15 cellular contexts compared by ENCODE assay signal in the genomic region with DNA sequence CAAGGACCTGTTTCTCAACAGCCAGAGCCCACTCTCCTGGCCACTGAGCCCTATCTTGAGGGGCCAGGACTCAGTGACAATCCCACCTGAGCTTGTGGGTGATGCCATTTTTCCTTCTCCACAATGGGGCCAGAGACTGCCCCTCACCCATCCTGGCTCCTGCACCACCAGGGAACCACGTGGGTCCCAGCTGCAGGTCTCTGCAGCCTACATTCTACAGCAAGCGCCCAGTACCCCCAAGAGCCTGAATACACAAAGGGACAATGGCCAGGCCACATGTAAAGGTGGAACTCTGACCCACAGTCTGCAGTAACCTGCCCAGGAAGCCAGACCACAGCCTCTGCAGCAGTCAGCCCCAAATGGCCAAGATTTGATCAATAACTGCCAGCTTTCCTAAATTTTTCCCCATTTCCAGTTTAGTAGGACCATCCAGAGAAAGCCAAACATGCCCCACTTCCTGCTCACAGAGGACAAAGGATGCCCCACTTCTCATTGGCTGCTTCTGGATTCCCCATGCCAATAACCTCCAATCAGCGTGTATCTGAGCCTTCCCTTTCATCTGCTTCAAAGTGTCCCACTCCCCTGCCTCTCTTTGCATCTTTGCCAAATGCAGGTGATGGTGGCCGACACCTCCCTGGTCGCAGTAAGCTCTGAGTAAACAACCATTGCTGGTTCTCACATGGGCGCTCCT. TPM values are rescaled to one million over a fixed set of nuclear protein-coding genes. Genes with fewer than 3 reads are reported as not detected.
DNase-seq lines count a peak whose midpoint lies in the region; ATAC-seq, FAIRE-seq and TF ChIP-seq lines count a peak whose summit lies in the region.
"Had no signal": no experiment of that assay in that cellular context is flagged by ENCODE, and none has a peak within 500 bp of the region (broad histone marks: within the 10 kb centered on the region; RNA-seq: fewer than 3 reads in every experiment).

No MANE protein-coding gene starts in this region.

- TF ChIP-seq EP300 in K562 (IDR thresholded peaks at IDR 0.05; ENCODE audit: low read length) (no peak), HepG2 (IDR thresholded peaks at IDR 0.05; ENCODE audit: low read depth in 2 of 2, low read length in 2 of 2) (no peak), HepG2 (CRISPR knock-in tag; IDR thresholded peaks at IDR 0.05; ENCODE audit: borderline replicate concordance) (no peak), stomach (IDR thresholded peaks at IDR 0.05) (no peak)

- ATAC-seq in K562 (no peak), HepG2 (no peak), sciatic nerve (no peak)

- intact Hi-C loops in K562 (cut with micrococcal nuclease) (loop anchor here (10.0 kb wide), 1 partner anchor 377 kb away; no protein-coding TSS in a partner anchor), HepG2 (cut with micrococcal nuclease; ENCODE audit: unreplicated experiment) (no loop called here), stomach (cut with DNase I; ENCODE audit: low total_unique reads) (no loop called here), sciatic nerve (cut with DNase I) (no loop called here)

- H3K9me1 ChIP-seq in K562 (ENCODE audit: control insufficient read depth, insufficient read depth, low read length): no peaks in the 10 kb centered on the region

- H3K27ac ChIP-seq in K562 (ENCODE audit: extremely low read depth, low read depth, low read length) (no peak overlapping the region), HepG2 (ENCODE audit: extremely low read length, insufficient read depth, low read length) (no peak overlapping the region), stomach (peak overlapping the region in 3 of 5 donors; percentile 84 to 91 (median 86))
- H3K27ac ChIP-seq: PC-9 had no signal

- TF ChIP-seq POLR2A in GM12891 (IDR thresholded peaks at IDR 0.05; ENCODE audit: low read depth, low read length) (no peak), K562 (conservative IDR thresholded peaks at IDR 0.05) (no peak), HepG2 (IDR thresholded peaks at IDR 0.05; ENCODE audit: insufficient read depth in 1 of 2, low read depth in 2 of 2, low read length in 2 of 2) (no peak), stomach (IDR thresholded peaks at IDR 0.05) (no peak)

- POLR2A ChIA-PET in K562 (lab: Yijun Ruan, JAX) (interaction anchor here (0.7 to 1.2 kb wide), 4 partner anchors 13 to 47 kb away, joined by 3 to 4 read pairs (median 3); no protein-coding TSS in a partner anchor), HepG2 (lab: Yijun Ruan, JAX) (interaction anchor here (0.7 to 3.2 kb wide), 8 partner anchors 14 to 193 kb away, joined by 3 to 18 read pairs (median 4); a partner anchor contains a TSS)

- H3K4me3 ChIP-seq in K562: no peak overlapping the region
- H3K4me3 ChIP-seq in HepG2 (replicated peaks in 1 of 3; ENCODE audit: insufficient read depth in 1 of 3, low read depth in 2 of 3, low read length in 3 of 3): no peak overlapping the region
- H3K4me3 ChIP-seq in stomach: no peak overlapping the region
- H3K4me3 ChIP-seq: HAP-1, PC-9 had no signal

- no peaks in the 10 kb centered on the region for H3K79me2 ChIP-seq in K562 (ENCODE audit: control insufficient read depth, insufficient read depth, low read length)
- H3K79me2 ChIP-seq in HepG2 (ENCODE audit: insufficient read depth, low read length): no peaks in the 10 kb centered on the region

- BruUV-seq in K562 (replicated peaks; lab: Mats Ljungman, UMichigan) (no TSS peak), HepG2 (replicated peaks; lab: Mats Ljungman, UMichigan) (no TSS peak)

- CTCF ChIA-PET in K562 (lab: Yijun Ruan, JAX; ENCODE audit: low intra/inter-chr PET ratio): no interaction called here
- CTCF ChIA-PET in HepG2 (lab: Yijun Ruan, JAX; ENCODE audit: low intra/inter-chr PET ratio, low total read pairs): no interaction called here

- H2AFZ ChIP-seq in K562 (ENCODE audit: low read depth, low read length) (no peak overlapping the region), HepG2 (ENCODE audit: low read length) (no peak overlapping the region)
- H2AFZ ChIP-seq: PC-9 had no signal

- no peak for TF ChIP-seq CTCF in K562 (IDR thresholded peaks at IDR 0.05 in 2 of 3, conservative IDR thresholded peaks at IDR 0.05 in 1 of 3; ENCODE audit: insufficient read depth in 2 of 3, low read depth in 1 of 3, low read length in 3 of 3)
- TF ChIP-seq CTCF in HepG2 (CRISPR knock-in tag; IDR thresholded peaks at IDR 0.05): no peak
- no peak for TF ChIP-seq CTCF in stomach (IDR thresholded peaks at IDR 0.05)

- H3K27me3 ChIP-seq in K562 (ENCODE audit: control insufficient read depth in 2 of 2, insufficient read depth in 2 of 2, low read length in 2 of 2) (peaks cover 0 to 11% of the 10 kb centered on the region in 2 experiments; a peak in 1 of 5 replicates), HepG2 (ENCODE audit: control insufficient read depth in 1 of 2, insufficient read depth in 2 of 2, low read length in 2 of 2) (no peaks in the 10 kb centered on the region), stomach (no peaks in the 10 kb centered on the region)

- H3K4me2 ChIP-seq in K562 (ENCODE audit: insufficient read depth, low read length) (no peak overlapping the region), HepG2 (ENCODE audit: low read depth, low read length) (no peak overlapping the region)
- H3K4me2 ChIP-seq: PC-9 had no signal

- no peaks in the 10 kb centered on the region for H3K9me3 ChIP-seq in K562 (replicated peaks; ENCODE audit: control insufficient read depth, insufficient read depth, low read depth, low read length)
- no peaks in the 10 kb centered on the region for H3K9me3 ChIP-seq in HepG2 (ENCODE audit: low read length)
- H3K9me3 ChIP-seq in stomach: no peaks in the 10 kb centered on the region
- H3K9me3 ChIP-seq: HAP-1 had no signal

- H3K36me3 ChIP-seq in K562 (ENCODE audit: control insufficient read depth, insufficient read depth, low read length) (no peaks in the 10 kb centered on the region), HepG2 (replicated peaks in 1 of 2; ENCODE audit: control insufficient read depth in 1 of 2, insufficient read depth in 2 of 2, low read length in 2 of 2) (0 out of 5 replicates have a peak, but pooled peaks cover 0 to 1% of the 10 kb centered on the region in 2 experiments), stomach (peaks cover 0 to 32% (median 21%) of the 10 kb centered on the region in 4 donors)

- H3K9ac ChIP-seq in K562 (ENCODE audit: insufficient read depth in 1 of 2, low read depth in 2 of 2, low read length in 2 of 2): no peak overlapping the region
- no peak overlapping the region for H3K9ac ChIP-seq in HepG2 (ENCODE audit: insufficient read depth, low read depth, low read length)

- H3K4me1 ChIP-seq in K562 (replicated peaks in 1 of 2; ENCODE audit: control insufficient read depth in 2 of 2, insufficient read depth in 2 of 2, low read length in 2 of 2): peaks cover 0 to 9% of the 10 kb centered on the region in 2 experiments; a peak in 1 of 5 replicates
- H3K4me1 ChIP-seq in HepG2 (ENCODE audit: insufficient read depth, low read length): peaks cover 57% of the 10 kb centered on the region
- H3K4me1 ChIP-seq in stomach: peaks cover 41 to 71% (median 54%) of the 10 kb centered on the region in 4 donors

- no peak for TF ChIP-seq RAD21 in K562 (CRISPR knock-in tag; conservative IDR thresholded peaks at IDR 0.05 in 1 of 2, IDR thresholded peaks at IDR 0.05 in 1 of 2)
- no peak for TF ChIP-seq RAD21 in HepG2 (CRISPR knock-in tag; IDR thresholded peaks at IDR 0.05)

- H4K20me1 ChIP-seq in K562 (replicated peaks; ENCODE audit: control insufficient read depth, insufficient read depth, low read length): no peaks in the 10 kb centered on the region
- H4K20me1 ChIP-seq in HepG2 (ENCODE audit: insufficient read depth, low read length): no peaks in the 10 kb centered on the region

- no peak for DNase-seq in GM12891 (ENCODE audit: insufficient read length, low spot score)
- DNase-seq in K562 (ENCODE audit: extremely low read depth in 1 of 4, low spot score in 3 of 4): peak in 1 of 4 experiments; percentile 41
- no peak for DNase-seq in HepG2 (ENCODE audit: low spot score)
- DNase-seq in stomach: no peak
- DNase-seq in SW 1271 (lab: John Stamatoyannopoulos, UW): no peak
- no peak for DNase-seq in sciatic nerve (ENCODE audit: low spot score)
- no peak for DNase-seq in NK-92 (lab: John Stamatoyannopoulos, UW; ENCODE audit: unreplicated experiment)
- DNase-seq: Calu3; CD4-positive, alpha-beta T cell; DMS79; KBM-7; NCI-H1436; NCI-H82; PC-9 had no signal

- 24% methylated on average over 5 of the region's 6 CpGs for WGBS in K562 (ENCODE audit: insufficient coverage, low coverage, missing lambda C conversion rate)
- WGBS in HepG2 (ENCODE audit: low lambda C conversion rate): 80% methylated on average over 6 of the region's 6 CpGs
- 82 to 89% (median 86%) methylated on average over 5 to 6 of the region's 6 CpGs for WGBS in stomach, 5 donors

- in situ Hi-C loops in K562 (cut with MboI) (loop anchor here (10.0 kb wide), 1 partner anchor 537 kb away; no protein-coding TSS in a partner anchor), HepG2 (cut with HindIII; ENCODE audit: extremely low pct_ligation_motif_present, low pct_unique_long_range_greater_than_20kb) (no loop called here)

- peak; percentile 13 for FAIRE-seq in GM12891 (lab: Jason Lieb, UNC)
- peak; percentile 32 for FAIRE-seq in K562 (lab: Jason Lieb, UNC)
- FAIRE-seq in HepG2 (lab: Jason Lieb, UNC): no peak

RNA-seq across cellular contexts. Expression of a gene that starts 19.1 kb away (rescaled TPM):
- polyA plus RNA-seq in GM12891 (2012; ENCODE audit: low read depth, missing spikeins): 6.6 TPM
- 4.8 and 13.7 TPM in 2 replicates for total RNA-seq in K562 (2011; cell fraction: chromatin; rRNA removed; ENCODE audit: low replicate concordance)
- 6.7 and 9.2 TPM in 2 replicates for total RNA-seq in K562 (2011; cell fraction: nucleolus; rRNA removed)
- total RNA-seq in K562 (2011; cell fraction: nucleoplasm; rRNA removed): 8.7 and 9.6 TPM in 2 replicates
- total RNA-seq in K562 (2014; rRNA removed): 6.5 and 6.7 TPM in 2 replicates
- 2.0 and 3.5 TPM in 2 replicates for total RNA-seq in K562 (2014; rRNA removed; fragmentation: Illumina TruSeq; extraction: Trizol)
- total RNA-seq in K562 (2015; rRNA removed; fragmentation: Illumina TruSeq; extraction: Trizol): 7.6 and 8.3 TPM in 2 replicates
- 7.4 and 7.5 TPM in 2 replicates for total RNA-seq in K562 (2021)
- 3.0 and 6.5 TPM in 2 replicates for polyA plus RNA-seq in K562 (2011; rRNA removed)
- polyA plus RNA-seq in K562 (2011; cell fraction: cytosol; rRNA removed): 3.3 and 4.1 TPM in 2 replicates
- polyA plus RNA-seq in K562 (2011; cell fraction: nucleus; rRNA removed): 8.2 and 10.8 TPM in 2 replicates
- polyA plus RNA-seq in K562 (2012): 7.9 and 28.0 TPM in 2 replicates
- polyA plus RNA-seq in K562 (2014; fragmentation: Illumina TruSeq; extraction: Trizol): 5.9 and 6.9 TPM in 2 replicates
- under 1 TPM; 0.41 to 0.63 TPM for polyA plus RNA-seq in K562 (2014; fragmentation: Nextera tagmentation; extraction: Ambion mirVana)
- polyA plus RNA-seq in K562 (2014; rRNA removed): 5.9 and 6.2 TPM in 2 replicates
- polyA minus RNA-seq in K562 (2011; rRNA and poly(A)+ RNA removed): 2.3 and 5.2 TPM in 2 replicates
- 2.2 and 6.9 TPM in 2 replicates for polyA minus RNA-seq in K562 (2011; cell fraction: cytosol; rRNA and poly(A)+ RNA removed)
- 9.1 and 9.4 TPM in 2 replicates for polyA minus RNA-seq in K562 (2011; cell fraction: nucleus; rRNA and poly(A)+ RNA removed)
- 22.0 and 22.8 TPM in 2 replicates for total RNA-seq in HepG2 (2016; rRNA removed; fragmentation: Illumina TruSeq; extraction: Trizol)
- total RNA-seq in HepG2 (2016; cell fraction: cytosol; rRNA removed; fragmentation: Illumina TruSeq; extraction: Trizol; ENCODE audit: low read depth): 4.7 and 4.9 TPM in 2 replicates
- 18.5 and 23.5 TPM in 2 replicates for total RNA-seq in HepG2 (2016; cell fraction: insoluble cytoplasmic fraction; rRNA removed; fragmentation: Illumina TruSeq; extraction: Trizol)
- 12.9 and 13.2 TPM in 2 replicates for total RNA-seq in HepG2 (2016; cell fraction: membrane; rRNA removed; fragmentation: Illumina TruSeq; extraction: Trizol)
- 16.8 and 19.0 TPM in 2 replicates for total RNA-seq in HepG2 (2016; cell fraction: nucleus; rRNA removed; fragmentation: Illumina TruSeq; extraction: Trizol)
- 15.2 and 17.3 TPM in 2 replicates for polyA plus RNA-seq in HepG2 (2011; rRNA removed)
- polyA plus RNA-seq in HepG2 (2011; cell fraction: cytosol; rRNA removed): 9.2 and 11.9 TPM in 2 replicates
- polyA plus RNA-seq in HepG2 (2011; cell fraction: nucleus; rRNA removed): 20.1 and 23.4 TPM in 2 replicates
- 13.4 and 14.5 TPM in 2 replicates for polyA plus RNA-seq in HepG2 (2012)
- 5.3 and 5.4 TPM in 2 replicates for polyA plus RNA-seq in HepG2 (2016; cell fraction: cytosol; fragmentation: Illumina TruSeq; extraction: Trizol; ENCODE audit: low read depth)
- polyA plus RNA-seq in HepG2 (2016; cell fraction: insoluble cytoplasmic fraction; fragmentation: Illumina TruSeq; extraction: Trizol; ENCODE audit: low read depth): 19.1 and 22.3 TPM in 2 replicates
- 8.7 and 10.7 TPM in 2 replicates for polyA plus RNA-seq in HepG2 (2016; cell fraction: membrane; fragmentation: Illumina TruSeq; extraction: Trizol; ENCODE audit: low read depth)
- polyA plus RNA-seq in HepG2 (2016; cell fraction: nucleus; fragmentation: Illumina TruSeq; extraction: Trizol; ENCODE audit: insufficient read depth, low read depth): 19.4 and 22.9 TPM in 2 replicates
- polyA minus RNA-seq in HepG2 (2011; rRNA and poly(A)+ RNA removed; ENCODE audit: low replicate concordance): 14.3 and 29.5 TPM in 2 replicates
- polyA minus RNA-seq in HepG2 (2011; cell fraction: cytosol; rRNA and poly(A)+ RNA removed): 11.9 and 13.8 TPM in 2 replicates
- polyA minus RNA-seq in HepG2 (2011; cell fraction: nucleus; rRNA and poly(A)+ RNA removed): 28.6 and 28.8 TPM in 2 replicates
- total RNA-seq in stomach: 100 to 1,000 TPM in 1 of 5 donors, 10 to 100 TPM in 4; 13.8 to 105 (median 22.5) TPM
- 10 to 100 TPM; 20.6 to 25.2 (median 24.1) TPM for polyA plus RNA-seq in stomach
- total RNA-seq in sciatic nerve: 23.2 TPM

RNA-seq across cellular contexts. Expression of a gene that starts 35.2 kb away (rescaled TPM):
- polyA plus RNA-seq in GM12891 (2012; ENCODE audit: low read depth, missing spikeins): 0.12 TPM
- total RNA-seq in K562 (2011; cell fraction: chromatin; rRNA removed; ENCODE audit: low replicate concordance): not detected in 2 replicates
- not detected in 2 replicates for total RNA-seq in K562 (2011; cell fraction: nucleolus; rRNA removed)
- total RNA-seq in K562 (2011; cell fraction: nucleoplasm; rRNA removed): not detected in 2 replicates
- total RNA-seq in K562 (2014; rRNA removed): not detected in 2 replicates
- total RNA-seq in K562 (2014; rRNA removed; fragmentation: Illumina TruSeq; extraction: Trizol): not detected in 2 replicates
- not detected in 2 replicates for total RNA-seq in K562 (2015; rRNA removed; fragmentation: Illumina TruSeq; extraction: Trizol)
- not detected in 2 replicates for total RNA-seq in K562 (2021)
- 0.01 TPM in 1 of 2 replicates, not detected in the other for polyA plus RNA-seq in K562 (2011; rRNA removed)
- polyA plus RNA-seq in K562 (2011; cell fraction: cytosol; rRNA removed): 0.01 TPM in 1 of 2 replicates, not detected in the other
- polyA plus RNA-seq in K562 (2011; cell fraction: nucleus; rRNA removed): 0.06 TPM in 1 of 2 replicates, not detected in the other
- 0.04 and 0.11 TPM in 2 replicates for polyA plus RNA-seq in K562 (2012)
- not detected in 2 replicates for polyA plus RNA-seq in K562 (2014; fragmentation: Illumina TruSeq; extraction: Trizol)
- under 1 TPM; 0.01 TPM for polyA plus RNA-seq in K562 (2014; fragmentation: Nextera tagmentation; extraction: Ambion mirVana)
- 0.01 TPM in 1 of 2 replicates, not detected in the other for polyA plus RNA-seq in K562 (2014; rRNA removed)
- polyA minus RNA-seq in K562 (2011; rRNA and poly(A)+ RNA removed): under 0.01 and 0.03 TPM in 2 replicates
- 0.09 TPM in 1 of 2 replicates, not detected in the other for polyA minus RNA-seq in K562 (2011; cell fraction: cytosol; rRNA and poly(A)+ RNA removed)
- under 0.01 TPM in 1 of 2 replicates, not detected in the other for polyA minus RNA-seq in K562 (2011; cell fraction: nucleus; rRNA and poly(A)+ RNA removed)
- 10.2 and 15.0 TPM in 2 replicates for total RNA-seq in HepG2 (2016; rRNA removed; fragmentation: Illumina TruSeq; extraction: Trizol)
- total RNA-seq in HepG2 (2016; cell fraction: cytosol; rRNA removed; fragmentation: Illumina TruSeq; extraction: Trizol; ENCODE audit: low read depth): 1.6 and 1.8 TPM in 2 replicates
- total RNA-seq in HepG2 (2016; cell fraction: insoluble cytoplasmic fraction; rRNA removed; fragmentation: Illumina TruSeq; extraction: Trizol): 9.2 and 15.1 TPM in 2 replicates
- 5.3 and 5.6 TPM in 2 replicates for total RNA-seq in HepG2 (2016; cell fraction: membrane; rRNA removed; fragmentation: Illumina TruSeq; extraction: Trizol)
- total RNA-seq in HepG2 (2016; cell fraction: nucleus; rRNA removed; fragmentation: Illumina TruSeq; extraction: Trizol): 16.7 and 18.1 TPM in 2 replicates
- polyA plus RNA-seq in HepG2 (2011; rRNA removed): 1.6 and 3.0 TPM in 2 replicates
- 1.5 and 1.9 TPM in 2 replicates for polyA plus RNA-seq in HepG2 (2011; cell fraction: cytosol; rRNA removed)
- 6.3 and 9.6 TPM in 2 replicates for polyA plus RNA-seq in HepG2 (2011; cell fraction: nucleus; rRNA removed)
- 4.5 and 5.8 TPM in 2 replicates for polyA plus RNA-seq in HepG2 (2012)
- polyA plus RNA-seq in HepG2 (2016; cell fraction: cytosol; fragmentation: Illumina TruSeq; extraction: Trizol; ENCODE audit: low read depth): 0.75 and 0.80 TPM in 2 replicates
- polyA plus RNA-seq in HepG2 (2016; cell fraction: insoluble cytoplasmic fraction; fragmentation: Illumina TruSeq; extraction: Trizol; ENCODE audit: low read depth): 5.6 and 5.9 TPM in 2 replicates
- polyA plus RNA-seq in HepG2 (2016; cell fraction: membrane; fragmentation: Illumina TruSeq; extraction: Trizol; ENCODE audit: low read depth): 2.3 and 2.7 TPM in 2 replicates
- polyA plus RNA-seq in HepG2 (2016; cell fraction: nucleus; fragmentation: Illumina TruSeq; extraction: Trizol; ENCODE audit: insufficient read depth, low read depth): 19.8 and 21.2 TPM in 2 replicates
- polyA minus RNA-seq in HepG2 (2011; rRNA and poly(A)+ RNA removed; ENCODE audit: low replicate concordance): 5.0 TPM in 1 of 2 replicates, not detected in the other
- 2.5 and 4.1 TPM in 2 replicates for polyA minus RNA-seq in HepG2 (2011; cell fraction: cytosol; rRNA and poly(A)+ RNA removed)
- polyA minus RNA-seq in HepG2 (2011; cell fraction: nucleus; rRNA and poly(A)+ RNA removed): 2.4 and 4.5 TPM in 2 replicates
- total RNA-seq in stomach: 1 to 10 TPM in 1 of 5 donors, under 1 TPM in 2, not detected in 2; 0.37 to 1.3 (median 0.45) TPM
- under 1 TPM in 2 of 3 donors, not detected in 1; 0.10 to 0.12 TPM for polyA plus RNA-seq in stomach
- total RNA-seq in sciatic nerve: 7.6 TPM
- total RNA-seq: Calu3 had no signal

Comparison
In these comparisons a context has a peak if more than half of its experiments do, and no peak if none do; other contexts are left out.
1. H3K27ac ChIP-seq: peak in stomach (3 of 5); none in K562 (single experiment) and HepG2 (single experiment).